Comparison of ENCODE assay signal across 25 cellular contexts in genomic region chr1:25733271-25733670, GRCh38.
"Had no signal": no experiment of that assay in that cellular context is flagged by ENCODE, and none has a peak within 500 bp of the region (broad histone marks: within the 10 kb centered on the region; RNA-seq: fewer than 3 reads in every experiment).

No MANE protein-coding gene starts in this region.

- H3K4me3 ChIP-seq: breast epithelium, gastrocnemius medialis, hepatocyte, left ventricle myocardium inferior, mucosa of descending colon, pancreas, psoas muscle, suprapubic skin, tibial artery had no signal

- ATAC-seq: gastrocnemius medialis, mucosa of descending colon, pancreas, psoas muscle had no signal

- H3K27me3 ChIP-seq: breast epithelium, gastrocnemius medialis, hepatocyte, neutrophil, pancreas, suprapubic skin, tibial artery had no signal

- H3K9me3 Mint-ChIP-seq: activated CD4-positive, alpha-beta memory T cell treated with anti-CD3 and anti-CD28 coated beads, Interleukin-2, amount 10 ng/mL, durations not matched to agents 7 days and 5 days; activated T-cell treated with anti-CD3 and anti-CD28 coated beads, Interleukin-2, amount 50 U/mL, for 24 hours; nephron; T-helper 1 cell treated with Interleukin-12 subunit alpha and Interleukin-12 subunit beta and Interleukin-4 antibody, amounts not matched to agents 30 μg/mL and 1 μg/mL, for 36 hours had no signal

- H3K4me1 ChIP-seq: breast epithelium had no signal

- H3K27ac ChIP-seq: breast epithelium, gastrocnemius medialis, hepatocyte, left ventricle myocardium inferior, neutrophil, pancreas, psoas muscle, suprapubic skin, tibial artery had no signal

- H3K4me3 Mint-ChIP-seq: activated CD4-positive, alpha-beta memory T cell treated with anti-CD3 and anti-CD28 coated beads, Interleukin-2, amount 10 ng/mL, durations not matched to agents 7 days and 5 days; activated CD4-positive, alpha-beta T cell treated with anti-CD3 and anti-CD28 coated beads, Interleukin-2, amount 10 ng/mL, durations not matched to agents 7 days and 5 days; activated T-cell treated with anti-CD3 and anti-CD28 coated beads, Interleukin-2, amount 50 U/mL, for 24 hours; nephron; T-helper 1 cell treated with Interleukin-12 subunit alpha and Interleukin-12 subunit beta and Interleukin-4 antibody, amounts not matched to agents 30 μg/mL and 1 μg/mL, for 36 hours had no signal

- H3K9me3 ChIP-seq: breast epithelium, gastrocnemius medialis, mucosa of descending colon, neutrophil, pancreas, psoas muscle, suprapubic skin, tibial artery had no signal

- DNase-seq: activated CD4-positive, alpha-beta memory T cell treated with anti-CD3 and anti-CD28 coated beads, Interleukin-2, amount 10 ng/mL, durations not matched to agents 7 days and 5 days; activated CD4-positive, alpha-beta T cell treated with anti-CD3 and anti-CD28 coated beads for 1 hour; activated CD4-positive, alpha-beta T cell treated with anti-CD3 and anti-CD28 coated beads, Interleukin-2, amount 10 ng/mL, durations not matched to agents 7 days and 5 days; activated CD8-positive, alpha-beta memory T cell treated with anti-CD3 and anti-CD28 coated beads, Interleukin-2, amount 50 U/mL, for 48 hours; activated T-cell treated with anti-CD3 and anti-CD28 coated beads, Interleukin-2, amount 50 U/mL, for 24 hours; amygdala; dermis blood vessel endothelial cell; effector CD8-positive, alpha-beta T cell; erythroblast; gastrocnemius medialis; glutamatergic neuron; islet precursor cell; left ventricle myocardium inferior; mucosa of descending colon; pancreas; psoas muscle; stimulated activated naive CD4-positive, alpha-beta T cell; T1000; tibial artery had no signal

- H3K27ac Mint-ChIP-seq: activated CD4-positive, alpha-beta memory T cell treated with anti-CD3 and anti-CD28 coated beads, Interleukin-2, amount 10 ng/mL, durations not matched to agents 7 days and 5 days; activated CD4-positive, alpha-beta T cell treated with anti-CD3 and anti-CD28 coated beads, Interleukin-2, amount 10 ng/mL, durations not matched to agents 7 days and 5 days; activated T-cell treated with anti-CD3 and anti-CD28 coated beads, Interleukin-2, amount 50 U/mL, for 24 hours; T-helper 1 cell treated with Interleukin-12 subunit alpha and Interleukin-12 subunit beta and Interleukin-4 antibody, amounts not matched to agents 30 μg/mL and 1 μg/mL, for 36 hours had no signal

- H3K36me3 ChIP-seq: breast epithelium, gastrocnemius medialis, left ventricle myocardium inferior, neutrophil, pancreas, suprapubic skin, tibial artery had no signal
